8 cellular contexts compared by ENCODE assay signal in genomic region chr14:39266871-39267591, GRCh38. TPM values are rescaled to one million over a fixed set of nuclear protein-coding genes. Genes with fewer than 3 reads are reported as not detected.
DNase-seq lines count a peak whose midpoint lies in the region; ATAC-seq and TF ChIP-seq lines count a peak whose summit lies in the region.

No MANE protein-coding gene starts in this region.

- ATAC-seq in HG02571 (IDR thresholded peaks at IDR 0.05; ENCODE audit: unreplicated experiment) = peak; percentile 84
- peak; percentile 93 to 97 for ATAC-seq in left cardiac atrium

- no peak for TF ChIP-seq CTCF in GM12865 (IDR thresholded peaks at IDR 0.05; ENCODE audit: insufficient read depth, low read depth, low read length, missing control alignments)
- TF ChIP-seq CTCF in NB4 (IDR thresholded peaks at IDR 0.05; ENCODE audit: low read depth, low read length) = no peak
- TF ChIP-seq CTCF in progenitor cell of endocrine pancreas (IDR thresholded peaks at IDR 0.05; ENCODE audit: unreplicated experiment) = no peak

- H3K27ac Mint-ChIP-seq in progenitor cell of endocrine pancreas = peak overlapping the region; percentile 98

- H3K9me3 Mint-ChIP-seq in progenitor cell of endocrine pancreas (ENCODE audit: low read depth) = peaks cover 1% of the 10 kb centered on the region

- H3K27ac ChIP-seq in adipose tissue (ENCODE audit: low read depth, low read length) = peak overlapping the region; percentile 100

- H3K4me3 ChIP-seq in GM12865 (ENCODE audit: low read depth, low read length) = peak overlapping the region; percentile 99
- peak overlapping the region; percentile 96 for H3K4me3 ChIP-seq in NB4 (ENCODE audit: low read depth, low read length)

- DNase-seq in GM12865 (ENCODE audit: low read depth) = peak; percentile 94
- peak; percentile 92 for DNase-seq in NB4 (ENCODE audit: low read depth)
- peak; percentile 94 for DNase-seq in SW480 (ENCODE audit: low spot score)
- DNase-seq in left cardiac atrium = peak; percentile 87
- peak; percentile 62 for DNase-seq in progenitor cell of endocrine pancreas (ENCODE audit: low spot score, unreplicated experiment)
- peak; percentile 82 for DNase-seq in ureter (ENCODE audit: low spot score)

- peaks cover 30% of the 10 kb centered on the region for H3K4me1 Mint-ChIP-seq in progenitor cell of endocrine pancreas (ENCODE audit: low read depth)

- no peaks in the 10 kb centered on the region for H3K27me3 Mint-ChIP-seq in progenitor cell of endocrine pancreas

- intact Hi-C loops in left cardiac atrium (cut with DNase I) = loop anchor here in 1 of 2 donors (1.0 to 5.0 kb wide), 2 partner anchors 92 to 165 kb away; partner anchors contain the start of genes FBXO33 and PNN

- TF ChIP-seq POLR2A in NB4 (IDR thresholded peaks at IDR 0.05; ENCODE audit: extremely low read depth, insufficient read length) = peak; percentile 53

- peak overlapping the region; percentile 93 for H3K4me3 Mint-ChIP-seq in progenitor cell of endocrine pancreas (ENCODE audit: low read depth)

- 1% methylated on average over 66 to 69 of the region's 69 CpGs for WGBS in adipose tissue, 3 donors

- H3K36me3 Mint-ChIP-seq in progenitor cell of endocrine pancreas (ENCODE audit: insufficient read depth) = peaks cover 10% of the 10 kb centered on the region

RNA-seq across cellular contexts. Expression of gene MIA2, which starts 33.3 kb away (rescaled TPM):
- 10 to 100 TPM in 1 of 3 donors, 1 to 10 TPM in 2; 8.8 to 25.2 (median 9.8) TPM for polyA plus RNA-seq in adipose tissue
- total RNA-seq in left cardiac atrium (10 to 100 TPM; 16.9 to 20.2 TPM), progenitor cell of endocrine pancreas (34.0 and 34.7 TPM in 2 replicates), ureter (29.5 TPM)

Comparison
In these comparisons a context has a peak if more than half of its experiments do, and no peak if none do; other contexts are left out.
1. Peak in every context shown above with its lines: DNase-seq, ATAC-seq, H3K4me3 ChIP-seq and H3K27ac ChIP-seq.